18 cellular contexts compared by ENCODE assay signal in the genomic region with DNA sequence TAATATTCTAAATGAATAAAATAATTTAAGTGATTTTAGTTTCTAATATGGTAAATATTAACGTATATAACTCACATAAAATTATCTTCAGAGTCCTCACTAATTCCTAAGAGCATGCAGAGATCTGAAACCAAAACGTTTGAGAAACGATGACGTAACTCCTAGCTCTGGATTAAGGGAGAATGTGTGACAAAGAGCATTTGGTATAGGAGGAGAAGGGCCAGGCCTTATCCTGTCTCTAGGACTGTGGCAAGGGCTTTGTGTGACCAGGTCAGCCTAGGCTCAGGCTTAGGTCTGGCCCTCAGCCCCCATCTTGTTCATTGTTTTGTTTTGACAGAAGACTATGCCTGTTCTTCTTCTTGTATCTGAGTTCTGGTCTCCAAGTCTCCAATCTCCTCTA. TPM values are rescaled to one million over a fixed set of nuclear protein-coding genes. Genes with fewer than 3 reads are reported as not detected.
A peak's percentile ranks its signal among the peaks of the same experiment; 100 is the strongest.
DNase-seq lines count a peak whose midpoint lies in the region; ATAC-seq, FAIRE-seq and TF ChIP-seq lines count a peak whose summit lies in the region.
"Had no signal": no experiment of that assay in that cellular context is flagged by ENCODE, and none has a peak within 500 bp of the region (broad histone marks: within the 10 kb centered on the region; RNA-seq: fewer than 3 reads in every experiment).

No MANE protein-coding gene starts in this region.

- TF ChIP-seq CTCF in KMS-11 (conservative IDR thresholded peaks at IDR 0.05; ENCODE audit: low read depth, low read length) (no peak), choroid plexus epithelial cell (conservative IDR thresholded peaks at IDR 0.05; ENCODE audit: low read depth, low read length) (no peak), upper lobe of right lung (IDR thresholded peaks at IDR 0.05) (no peak)

- no peak for TF ChIP-seq POLR2A in GM12892 (IDR thresholded peaks at IDR 0.05; ENCODE audit: low read depth, low read length)

- H3K27ac ChIP-seq in KMS-11 (no peak overlapping the region), upper lobe of right lung (no peak overlapping the region)

- no peak overlapping the region for H2AFZ ChIP-seq in KMS-11 (ENCODE audit: low read depth)

- ATAC-seq in upper lobe of right lung = peak; percentile 78
- ATAC-seq: Right ventricle myocardium inferior had no signal

- H3K4me1 ChIP-seq in KMS-11 (ENCODE audit: low read depth, poor library complexity, severe bottlenecking) = peaks cover 52% of the 10 kb centered on the region
- H3K4me1 ChIP-seq in upper lobe of right lung = no peaks in the 10 kb centered on the region

- no peak for FAIRE-seq in GM12892 (lab: Jason Lieb, UNC)
- FAIRE-seq: G401.6, GM18507 had no signal

- H3K36me3 ChIP-seq in KMS-11 (ENCODE audit: insufficient read depth) (no peaks in the 10 kb centered on the region), upper lobe of right lung (no peaks in the 10 kb centered on the region)
- H3K36me3 ChIP-seq: MG63 had no signal

- intact Hi-C loops in upper lobe of right lung (cut with DNase I) = no loop called here

- no peaks in the 10 kb centered on the region for H3K79me2 ChIP-seq in KMS-11 (ENCODE audit: insufficient read depth, low read depth)

- H3K4me2 ChIP-seq in KMS-11 = peak overlapping the region; percentile 81; the same call in 1 of the 2 replicates
- H3K4me2 ChIP-seq: SK-N-SH had no signal

- H3K27me3 ChIP-seq in KMS-11 (ENCODE audit: insufficient read depth, low read depth) = no peaks in the 10 kb centered on the region
- no peaks in the 10 kb centered on the region for H3K27me3 ChIP-seq in upper lobe of right lung
- H3K27me3 ChIP-seq: MG63 had no signal

- H3K9ac ChIP-seq in KMS-11 = no peak overlapping the region
- H3K9ac ChIP-seq: SK-N-SH had no signal

- DNase-seq in OCI-M1 (lab: John Stamatoyannopoulos, UW) (peak; percentile 18), choroid plexus epithelial cell (ENCODE audit: low read depth) (peak; percentile 10), upper lobe of right lung (no peak), NCI-H146 (lab: John Stamatoyannopoulos, UW) (no peak), GM12892 (ENCODE audit: insufficient read length) (no peak), UCSD-AML1 (lab: John Stamatoyannopoulos, UW; ENCODE audit: unreplicated experiment) (no peak)
- DNase-seq: C1 segment of cervical spinal cord, DND-41, GOT3, MG63, NCI-H1930, NCI-H446, SK-N-SH, T-helper 1 cell had no signal

- no peaks in the 10 kb centered on the region for H3K9me3 ChIP-seq in upper lobe of right lung
- H3K9me3 ChIP-seq: MG63, SK-N-SH had no signal

- H4K20me1 ChIP-seq in KMS-11 (ENCODE audit: insufficient read depth) = no peaks in the 10 kb centered on the region

- H3K4me3 ChIP-seq in KMS-11 (IDR thresholded peaks at IDR 0.05; ENCODE audit: insufficient read depth, low read depth, low read length) (no peak overlapping the region), choroid plexus epithelial cell (ENCODE audit: low read depth, low read length) (no peak overlapping the region), upper lobe of right lung (no peak overlapping the region)
- H3K4me3 ChIP-seq: MG63 had no signal

RNA-seq across cellular contexts. Expression of a gene that starts 19.2 kb away (rescaled TPM):
- 20.3 TPM for total RNA-seq in upper lobe of right lung
- 53.2 TPM for polyA plus RNA-seq in GM12892 (2012; ENCODE audit: missing spikeins)

RNA-seq across cellular contexts. Expression of a gene that starts 25.2 kb away (rescaled TPM):
- total RNA-seq in upper lobe of right lung = 62.6 TPM
- polyA plus RNA-seq in GM12892 (2012; ENCODE audit: missing spikeins) = 25.4 TPM

RNA-seq across cellular contexts. Expression of a gene that starts 33.7 kb away (rescaled TPM):
- total RNA-seq in upper lobe of right lung = 2.4 TPM
- polyA plus RNA-seq in GM12892 (2012; ENCODE audit: missing spikeins) = 0.34 TPM
- total RNA-seq: Right ventricle myocardium inferior had no signal
- polyA plus RNA-seq: SK-N-SH had no signal

Comparison
In these comparisons a context has a peak if more than half of its experiments do, and no peak if none do; other contexts are left out.
1. DNase-seq: peak in OCI-M1 (single experiment) and choroid plexus epithelial cell (single experiment); none in upper lobe of right lung (single experiment), NCI-H146 (single experiment), GM12892 (single experiment) and UCSD-AML1 (single experiment).